8 cellular contexts compared by ENCODE assay signal in the genomic region with DNA sequence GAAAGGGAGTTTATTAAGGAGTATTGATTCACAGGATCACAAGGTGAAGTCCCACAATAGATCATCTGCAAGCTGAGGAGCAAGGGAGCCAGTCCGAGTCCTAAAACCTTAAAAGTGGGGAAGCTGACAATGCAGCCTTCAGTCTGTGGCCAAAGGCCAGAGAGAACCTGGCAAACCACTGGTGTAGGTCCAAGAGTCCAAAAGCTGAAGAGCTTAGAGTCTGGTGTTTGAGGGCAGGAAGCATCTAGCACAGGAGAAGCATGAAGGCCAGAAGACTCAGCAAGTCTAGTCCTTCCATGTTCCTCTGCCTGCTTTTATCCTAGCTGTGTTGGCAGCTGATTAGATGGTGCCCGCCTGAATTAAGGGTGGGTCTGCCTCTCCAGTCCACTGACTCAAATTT.
"Had no signal": no experiment of that assay in that cellular context is flagged by ENCODE, and none has a peak within 500 bp of the region (broad histone marks: within the 10 kb centered on the region; RNA-seq: fewer than 3 reads in every experiment).

No MANE protein-coding gene starts in this region.

- FAIRE-seq: G401.6, GM12878, GM12891, GM12892, GM18507, GM19239 had no signal

- H3K4me3 ChIP-seq: GM12878 had no signal

- ATAC-seq: GM12878 had no signal

- DNase-seq: GDM1, GF-D8 had no signal
